ENCODE assay signal across 22 cellular contexts in genomic region chr11:10273738-10274137, GRCh38.
"Had no signal": no experiment of that assay in that cellular context is flagged by ENCODE, and none has a peak within 500 bp of the region (broad histone marks: within the 10 kb centered on the region; RNA-seq: fewer than 3 reads in every experiment).

No MANE protein-coding gene starts in this region.

- H3K4me3 Mint-ChIP-seq: activated naive CD4-positive, alpha-beta T cell treated with anti-CD3 and anti-CD28 coated beads, Interleukin-2, amount 50 U/mL, for 24 hours; activated T-cell treated with anti-CD3 and anti-CD28 coated beads, Interleukin-2, amount 50 U/mL, for 24 hours; central memory CD8-positive, alpha-beta T cell; memory B cell; natural killer cell; stimulated activated naive CD8-positive, alpha-beta T cell treated with anti-CD3 and anti-CD28 coated beads, Interleukin-15, Interleukin-2, amounts not matched to agents 100 ng/mL and 50 ng/mL, for 24 hours had no signal

- H3K36me3 Mint-ChIP-seq: activated naive CD4-positive, alpha-beta T cell treated with anti-CD3 and anti-CD28 coated beads, Interleukin-2, amount 50 U/mL, for 24 hours; memory B cell; natural killer cell had no signal

- H3K36me3 ChIP-seq: esophagus squamous epithelium, upper lobe of right lung had no signal

- H3K4me1 Mint-ChIP-seq: central memory CD8-positive, alpha-beta T cell had no signal

- H3K9me3 Mint-ChIP-seq: activated naive CD4-positive, alpha-beta T cell treated with anti-CD3 and anti-CD28 coated beads, Interleukin-2, amount 50 U/mL, for 24 hours; activated T-cell treated with anti-CD3 and anti-CD28 coated beads, Interleukin-2, amount 50 U/mL, for 24 hours; central memory CD8-positive, alpha-beta T cell; memory B cell; natural killer cell; stimulated activated naive CD8-positive, alpha-beta T cell treated with anti-CD3 and anti-CD28 coated beads, Interleukin-15, Interleukin-2, amounts not matched to agents 100 ng/mL and 50 ng/mL, for 24 hours had no signal

- H3K27ac Mint-ChIP-seq: activated naive CD4-positive, alpha-beta T cell treated with anti-CD3 and anti-CD28 coated beads, Interleukin-2, amount 50 U/mL, for 24 hours; activated T-cell treated with anti-CD3 and anti-CD28 coated beads, Interleukin-2, amount 50 U/mL, for 24 hours; memory B cell; natural killer cell; stimulated activated naive CD8-positive, alpha-beta T cell treated with anti-CD3 and anti-CD28 coated beads, Interleukin-15, Interleukin-2, amounts not matched to agents 100 ng/mL and 50 ng/mL, for 24 hours had no signal

- H3K27me3 ChIP-seq: body of pancreas, esophagus squamous epithelium, testis, upper lobe of right lung had no signal

- H3K27ac ChIP-seq: body of pancreas, coronary artery, testis, upper lobe of right lung had no signal

- H3K9me3 ChIP-seq: body of pancreas, esophagus squamous epithelium, testis, upper lobe of right lung had no signal

- DNase-seq: activated CD4-positive, alpha-beta T cell treated with anti-CD3 and anti-CD28 coated beads, Interleukin-2, amount 50 U/mL, for 48 hours; activated effector memory CD4-positive, alpha-beta T cell treated with Interleukin-2 at 50 U/mL for 16 hours; activated T-cell treated with anti-CD3 and anti-CD28 coated beads, Interleukin-2, amount 50 U/mL, for 24 hours; amygdala; body of pancreas; effector CD4-positive, alpha-beta T cell; esophagus squamous epithelium; foreskin fibroblast; glutamatergic neuron; kidney; left ventricle myocardium superior; natural killer cell; retina; stimulated activated CD4-positive, alpha-beta T cell treated with anti-CD3 and anti-CD28 coated beads, Interleukin-2, amount 100 ng/mL, for 48 hours; T-helper 1 cell; testis; upper lobe of right lung had no signal

- H3K4me3 ChIP-seq: body of pancreas, coronary artery, esophagus squamous epithelium, testis, upper lobe of right lung had no signal

- H3K27me3 Mint-ChIP-seq: activated naive CD4-positive, alpha-beta T cell treated with anti-CD3 and anti-CD28 coated beads, Interleukin-2, amount 50 U/mL, for 24 hours; activated T-cell treated with anti-CD3 and anti-CD28 coated beads, Interleukin-2, amount 50 U/mL, for 24 hours; central memory CD8-positive, alpha-beta T cell; memory B cell; stimulated activated naive CD8-positive, alpha-beta T cell treated with anti-CD3 and anti-CD28 coated beads, Interleukin-15, Interleukin-2, amounts not matched to agents 100 ng/mL and 50 ng/mL, for 24 hours had no signal

- H3K4me1 ChIP-seq: body of pancreas, testis, upper lobe of right lung had no signal

- ATAC-seq: body of pancreas, left ventricle myocardium superior, natural killer cell, upper lobe of right lung had no signal
